Comparison of ENCODE assay signal across 20 cellular contexts in genomic region chr9:115295749-115296148, GRCh38.
DNase-seq lines count a peak whose midpoint lies in the region; ATAC-seq and TF ChIP-seq lines count a peak whose summit lies in the region.
"Had no signal": no experiment of that assay in that cellular context is flagged by ENCODE, and none has a peak within 500 bp of the region (broad histone marks: within the 10 kb centered on the region; RNA-seq: fewer than 3 reads in every experiment).

No MANE protein-coding gene starts in this region.

- H3K27ac ChIP-seq in colonic mucosa, result no peak overlapping the region
- H3K27ac ChIP-seq: A549; BLaER1 treated with 17β-estradiol and CSF1 and Interleukin-3, amounts not matched to agents 10 nM and 100 nM had no signal

- intact Hi-C loops in colonic mucosa (cut with DNase I) (no loop called here), left colon (cut with DNase I, micrococcal nuclease) (no loop called here)

- H3K27me3 ChIP-seq in colonic mucosa, result no peaks in the 10 kb centered on the region
- H3K27me3 ChIP-seq: BE2C; BLaER1 treated with 17β-estradiol and CSF1 and Interleukin-3, amounts not matched to agents 10 nM and 100 nM had no signal

- no peak overlapping the region for H3K9ac ChIP-seq in colonic mucosa (ENCODE audit: low read depth in 2 of 2, low read length in 2 of 2)
- H3K9ac ChIP-seq: BLaER1 treated with 17β-estradiol and CSF1 and Interleukin-3, amounts not matched to agents 10 nM and 100 nM had no signal

- no peaks in the 10 kb centered on the region for H3K4me1 ChIP-seq in colonic mucosa
- H3K4me1 ChIP-seq: BE2C had no signal

- H3K9me3 ChIP-seq in colonic mucosa, result no peaks in the 10 kb centered on the region
- H3K9me3 ChIP-seq: A549; BLaER1 treated with 17β-estradiol and CSF1 and Interleukin-3, amounts not matched to agents 10 nM and 100 nM had no signal

- H3K36me3 ChIP-seq in colonic mucosa, result no peaks in the 10 kb centered on the region
- H3K36me3 ChIP-seq: BE2C; BLaER1 treated with 17β-estradiol and CSF1 and Interleukin-3, amounts not matched to agents 10 nM and 100 nM had no signal

- peak; percentile 27 for DNase-seq in colonic mucosa
- no peak for DNase-seq in left colon
- DNase-seq in omental fat pad (ENCODE audit: low spot score), result no peak
- no peak for DNase-seq in C1 segment of cervical spinal cord (lab: John Stamatoyannopoulos, UW)
- DNase-seq in activated CD8-positive, alpha-beta memory T cell treated with anti-CD3 and anti-CD28 coated beads for 24 hours, result no peak
- DNase-seq in GM13976 (ENCODE audit: low spot score), result no peak
- DNase-seq: 8988T; ACHN; AML-193; BE2C; Calu3; CD4-positive, alpha-beta memory T cell; COR-L47; DMS53; DMS79 treated with DMSO at 0.1 percent for 48 hours; GF-D8; H7; HCEC 1CT had no signal

- in situ Hi-C loops in GM13976 (cut with MboI; ENCODE audit: low sequenced_read_pairs, unreplicated experiment), result no loop called here

- no peak overlapping the region for H3K4me3 ChIP-seq in colonic mucosa
- H3K4me3 ChIP-seq: A549; BLaER1 treated with 17β-estradiol and CSF1 and Interleukin-3, amounts not matched to agents 10 nM and 100 nM had no signal

- TF ChIP-seq CTCF in colonic mucosa (IDR thresholded peaks at IDR 0.05) (no peak), omental fat pad (IDR thresholded peaks at IDR 0.05) (no peak), GM13976 (IDR thresholded peaks at IDR 0.05; ENCODE audit: borderline replicate concordance, control extremely low read depth, extremely low read depth, insufficient read depth, missing control alignments) (no peak)

- ATAC-seq in left colon (peak; percentile 81), omental fat pad (ENCODE audit: low FRiP score) (peak; percentile 37)
- ATAC-seq: A549 had no signal
